Comparison of ENCODE assay signal across 8 cellular contexts in the genomic region with DNA sequence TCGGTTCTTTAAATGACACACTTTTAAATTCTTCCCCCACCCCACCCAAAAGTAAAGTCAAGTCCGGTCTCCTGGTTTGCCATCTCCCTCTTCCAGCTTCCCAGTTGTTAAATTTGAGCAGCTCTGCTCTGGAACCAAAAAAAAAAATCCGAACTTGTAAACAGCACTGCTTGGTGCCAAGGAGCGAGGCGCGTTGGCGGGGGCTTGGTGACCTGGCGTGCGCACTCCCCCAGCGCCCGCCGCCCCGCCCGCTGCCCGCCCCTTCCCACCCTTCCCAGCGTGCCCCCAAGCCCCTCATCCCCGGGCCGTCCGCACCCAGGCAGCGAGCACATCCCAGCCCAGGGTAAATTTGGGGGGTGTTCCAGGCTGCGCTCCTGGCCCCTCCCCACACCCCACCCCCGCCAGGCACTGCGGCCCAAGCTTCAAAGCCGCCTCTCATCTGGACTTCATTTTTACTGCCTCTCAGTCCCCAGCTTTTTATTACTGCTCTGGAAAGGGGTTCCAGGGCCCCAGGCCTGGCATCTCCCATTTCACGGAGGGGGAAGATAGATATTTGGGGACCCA. TPM values are rescaled to one million over a fixed set of nuclear protein-coding genes. Genes with fewer than 3 reads are reported as not detected.
DNase-seq lines count a peak whose midpoint lies in the region; ATAC-seq and TF ChIP-seq lines count a peak whose summit lies in the region.

No MANE protein-coding gene starts in this region.

- H3K4me3 ChIP-seq in coronary artery, result peak overlapping the region; percentile 90
- H3K4me3 ChIP-seq in aorta (ENCODE audit: low read length in 2 of 2), result peak overlapping the region; percentile 47 to 78

- H3K4me1 ChIP-seq in aorta (ENCODE audit: control insufficient read depth in 1 of 2, insufficient read depth in 2 of 2, low read length in 2 of 2), result no peaks in the 10 kb centered on the region

- peak overlapping the region; percentile 96 for H3K4me3 Mint-ChIP-seq in stimulated activated naive CD8-positive, alpha-beta T cell treated with anti-CD3 and anti-CD28 coated beads, Interleukin-15, Interleukin-2, amounts not matched to agents 100 ng/mL and 50 ng/mL, for 24 hours
- peak overlapping the region; percentile 94 for H3K4me3 Mint-ChIP-seq in mesothelial cell of epicardium

- H3K27ac Mint-ChIP-seq in stimulated activated naive CD8-positive, alpha-beta T cell treated with anti-CD3 and anti-CD28 coated beads, Interleukin-15, Interleukin-2, amounts not matched to agents 100 ng/mL and 50 ng/mL, for 24 hours, result peak overlapping the region; percentile 99
- H3K27ac Mint-ChIP-seq in mesothelial cell of epicardium, result peak overlapping the region; percentile 91

- H3K27me3 Mint-ChIP-seq in stimulated activated naive CD8-positive, alpha-beta T cell treated with anti-CD3 and anti-CD28 coated beads, Interleukin-15, Interleukin-2, amounts not matched to agents 100 ng/mL and 50 ng/mL, for 24 hours, result no peaks in the 10 kb centered on the region
- no peaks in the 10 kb centered on the region for H3K27me3 Mint-ChIP-seq in mesothelial cell of epicardium (ENCODE audit: low read depth)

- H3K36me3 ChIP-seq in aorta (ENCODE audit: control insufficient read depth in 1 of 2, insufficient read depth in 2 of 2, low read length in 1 of 2), result peaks cover 0 to 4% of the 10 kb centered on the region in 2 donors

- DNase-seq in stimulated activated naive CD8-positive, alpha-beta T cell treated with anti-CD3 and anti-CD28 coated beads, Interleukin-15, Interleukin-2, amounts not matched to agents 100 U/mL and 50 U/mL, for 24 hours, result no peak
- DNase-seq in coronary artery (ENCODE audit: low spot score) (no peak), mesothelial cell of epicardium (ENCODE audit: low spot score in 2 of 2, unreplicated experiment in 2 of 2) (no peak), aorta (peak in 1 of 2 donors; percentile 76), epidermal melanocyte (ENCODE audit: insufficient read length, low spot score) (no peak), NCI-H2171 (lab: John Stamatoyannopoulos, UW) (no peak)

- no peaks in the 10 kb centered on the region for H3K9me3 Mint-ChIP-seq in stimulated activated naive CD8-positive, alpha-beta T cell treated with anti-CD3 and anti-CD28 coated beads, Interleukin-15, Interleukin-2, amounts not matched to agents 100 ng/mL and 50 ng/mL, for 24 hours
- no peaks in the 10 kb centered on the region for H3K9me3 Mint-ChIP-seq in mesothelial cell of epicardium

- TF ChIP-seq CTCF in coronary artery (IDR thresholded peaks at IDR 0.05) (no peak), mesothelial cell of epicardium (IDR thresholded peaks at IDR 0.05; ENCODE audit: unreplicated experiment) (no peak)

- peak overlapping the region; percentile 74 to 93 for H3K27ac ChIP-seq in coronary artery
- no peak overlapping the region for H3K27ac ChIP-seq in aorta (ENCODE audit: low read depth in 1 of 2, low read length in 2 of 2)

- H3K4me1 Mint-ChIP-seq in stimulated activated naive CD8-positive, alpha-beta T cell treated with anti-CD3 and anti-CD28 coated beads, Interleukin-15, Interleukin-2, amounts not matched to agents 100 ng/mL and 50 ng/mL, for 24 hours (ENCODE audit: low read depth), result peaks cover 83% of the 10 kb centered on the region
- peaks cover 54% of the 10 kb centered on the region for H3K4me1 Mint-ChIP-seq in mesothelial cell of epicardium

- WGBS in aorta, 2 donors, result 4 to 7% methylated on average over 17 to 25 of the region's 25 CpGs

- no peaks in the 10 kb centered on the region for H3K9me3 ChIP-seq in aorta (ENCODE audit: control insufficient read depth, low read length)

- no peaks in the 10 kb centered on the region for H3K27me3 ChIP-seq in aorta (ENCODE audit: control insufficient read depth in 1 of 2, insufficient read depth in 2 of 2, low read length in 1 of 2)

- H3K36me3 Mint-ChIP-seq in stimulated activated naive CD8-positive, alpha-beta T cell treated with anti-CD3 and anti-CD28 coated beads, Interleukin-15, Interleukin-2, amounts not matched to agents 100 ng/mL and 50 ng/mL, for 24 hours (ENCODE audit: low read depth), result peaks cover 8% of the 10 kb centered on the region
- peaks cover 2% of the 10 kb centered on the region for H3K36me3 Mint-ChIP-seq in mesothelial cell of epicardium

- no peak for ATAC-seq in stimulated activated naive CD8-positive, alpha-beta T cell treated with anti-CD3 and anti-CD28 coated beads, Interleukin-15, Interleukin-2, amounts not matched to agents 100 U/mL and 50 U/mL, for 24 hours
- ATAC-seq in aorta (ENCODE audit: low FRiP score) (peak; percentile 33), GM19324 (IDR thresholded peaks at IDR 0.05; ENCODE audit: low FRiP score, unreplicated experiment) (no peak)

- intact Hi-C loops in aorta (cut with DNase I), result no loop called here

RNA-seq across cellular contexts. Expression of gene ITGB7, which starts 11.6 kb away (rescaled TPM):
- total RNA-seq in mesothelial cell of epicardium, result 3.2 to 4.9 TPM (median 4.6 TPM) in 3 replicates
- total RNA-seq in aorta, result 1 to 10 TPM; 3.2 to 5.8 TPM
- polyA plus RNA-seq in aorta, result 1 to 10 TPM; 1.4 to 4.9 TPM

RNA-seq across cellular contexts. Expression of gene RARG, which starts 13.4 kb away (rescaled TPM):
- total RNA-seq in mesothelial cell of epicardium, result 66.6 to 72.2 TPM (median 71.6 TPM) in 3 replicates
- 10 to 100 TPM; 32.7 to 63.9 TPM for total RNA-seq in aorta
- 10 to 100 TPM; 14.5 to 35.6 TPM for polyA plus RNA-seq in aorta

RNA-seq across cellular contexts. Expression of gene CSAD, which starts 37.9 kb away (rescaled TPM):
- total RNA-seq in mesothelial cell of epicardium (120 to 129 TPM (median 125 TPM) in 3 replicates), aorta (10 to 100 TPM; 52.7 to 74.4 TPM)
- polyA plus RNA-seq in aorta, result 100 to 1,000 TPM in 1 of 2 donors, 1 to 10 TPM in 1; 5.0 to 118 TPM

RNA-seq across cellular contexts. Expression of gene ZNF740, which starts 38.1 kb away (rescaled TPM):
- total RNA-seq in mesothelial cell of epicardium (96.5 to 105 TPM (median 97.5 TPM) in 3 replicates), aorta (10 to 100 TPM; 34.0 to 46.3 TPM)
- polyA plus RNA-seq in aorta, result 10 to 100 TPM in 1 of 2 donors, 1 to 10 TPM in 1; 4.1 to 15.7 TPM

RNA-seq across cellular contexts. Expression of gene ESPL1, which starts 49.5 kb away (rescaled TPM):
- total RNA-seq in mesothelial cell of epicardium (15.7 to 20.8 TPM (median 15.9 TPM) in 3 replicates), aorta (1 to 10 TPM in 1 of 2 donors, under 1 TPM in 1; 0.49 to 2.8 TPM)
- 1 to 10 TPM in 1 of 2 donors, under 1 TPM in 1; 0.38 to 2.5 TPM for polyA plus RNA-seq in aorta

Comparison
In these comparisons a context has a peak if more than half of its experiments do, and no peak if none do; other contexts are left out.
1. H3K27ac ChIP-seq: peak in coronary artery (2 of 2); none in aorta (0 of 2).